ENCODE assay signal across 17 cellular contexts in the genomic region with DNA sequence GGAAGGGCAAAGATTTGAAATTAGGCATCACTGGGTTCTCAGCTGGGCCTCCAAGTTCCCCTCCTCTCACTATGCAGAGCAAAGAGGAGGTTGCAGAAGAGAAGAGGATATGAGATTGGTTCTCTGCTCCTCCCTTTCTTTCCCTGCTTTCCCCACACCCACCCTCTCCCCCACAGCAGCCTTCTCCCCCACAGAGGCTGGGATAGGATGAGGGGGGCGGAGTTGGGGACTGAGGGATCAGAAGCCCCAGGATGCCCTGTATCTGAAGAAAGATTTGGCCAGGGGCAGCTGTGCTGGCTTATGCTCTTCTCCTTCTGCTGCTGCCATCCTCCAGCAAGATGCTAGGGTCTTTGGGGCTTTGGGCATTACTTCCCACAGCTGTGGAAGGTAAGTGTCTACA. TPM values are rescaled to one million over a fixed set of nuclear protein-coding genes. Genes with fewer than 3 reads are reported as not detected.
DNase-seq lines count a peak whose midpoint lies in the region; ATAC-seq, FAIRE-seq and TF ChIP-seq lines count a peak whose summit lies in the region.
"Had no signal": no experiment of that assay in that cellular context is flagged by ENCODE, and none has a peak within 500 bp of the region (broad histone marks: within the 10 kb centered on the region; RNA-seq: fewer than 3 reads in every experiment).

TSS of gene AMHR2 (plus strand) at position 259 of the 400 bp plus-strand sequence. CDS start at position 339, 80 bp downstream.

- H3K4me1 Mint-ChIP-seq in H9, result peaks cover 12 to 26% of the 10 kb centered on the region in 2 experiments

- SMC1A ChIA-PET in GM12878 (lab: Charles Lee; ENCODE audit: uncharacterized antibody, unreplicated experiment), result interaction anchor here (4.8 to 7.7 kb wide), 2 partner anchors 41 to 71 kb away, joined by 41 to 164 read pairs; no protein-coding TSS in a partner anchor

- no peak within 1 kb of the TSS for H2BK120ac ChIP-seq in H9 (ENCODE audit: low read depth, low read length, poor library complexity, severe bottlenecking)

- H3T11ph ChIP-seq in H9 (ENCODE audit: low read length), result no peak within 1 kb of the TSS

- H4K8ac ChIP-seq in H9 (replicated peaks; ENCODE audit: insufficient read length, low read depth, low read length), result no peak within 1 kb of the TSS

- no peak within 1 kb of the TSS for H4K5ac ChIP-seq in H9 (ENCODE audit: insufficient read length, low read depth, low read length)

- H4K20me1 ChIP-seq in H9 (ENCODE audit: control insufficient read depth, insufficient read depth, insufficient read length) (no peaks in the 10 kb centered on the region), GM12878 (ENCODE audit: control insufficient read depth, insufficient read depth) (no peaks in the 10 kb centered on the region)

- H3K4me3 Mint-ChIP-seq in H9, result no peak within 1 kb of the TSS
- H3K4me3 Mint-ChIP-seq: CD8-positive, alpha-beta T cell; IgD-negative memory B cell had no signal

- no peak for FAIRE-seq in GM12878 (lab: Jason Lieb, UNC)
- FAIRE-seq: H54 had no signal

- H3K14ac ChIP-seq in H9 (ENCODE audit: insufficient read depth, low read length), result no peak within 1 kb of the TSS; the same call in 1 of the 2 replicates

- peak within 1 kb of the TSS in 2 of 3 experiments; percentile 68 to 80; a peak in 2 of 7 replicates for H3K27ac Mint-ChIP-seq in H9
- H3K27ac Mint-ChIP-seq: CD8-positive, alpha-beta T cell; IgD-negative memory B cell had no signal

- no peak within 1 kb of the TSS for H3K56ac ChIP-seq in H9 (ENCODE audit: insufficient read length, low read depth, low read length)

- no peaks in the 10 kb centered on the region for H3K36me3 ChIP-seq in GM12878 (ENCODE audit: control insufficient read depth in 2 of 2, insufficient read depth in 2 of 2, low read length in 1 of 2)

- no peaks in the 10 kb centered on the region for H3K9me3 ChIP-seq in H9 (ENCODE audit: control insufficient read depth, low read depth, low read length)
- H3K9me3 ChIP-seq in GM12878 (replicated peaks; ENCODE audit: control insufficient read depth, insufficient read depth, low read length), result no peaks in the 10 kb centered on the region

- H3K4me2 ChIP-seq in H9 (ENCODE audit: insufficient read depth, insufficient read length, low read length) (no peak within 1 kb of the TSS), GM12878 (ENCODE audit: control insufficient read depth, insufficient read depth) (no peak within 1 kb of the TSS)
- H3K4me2 ChIP-seq: PC-9 had no signal

- no peak within 1 kb of the TSS for H2AK5ac ChIP-seq in H9 (ENCODE audit: insufficient read length, low read length)

- no peaks in the 10 kb centered on the region for H3K36me3 Mint-ChIP-seq in H9 (ENCODE audit: insufficient read depth in 1 of 3, low read depth in 3 of 3)
- H3K36me3 Mint-ChIP-seq: CD8-positive, alpha-beta T cell had no signal

- intact Hi-C loops in GM12878 (cut with micrococcal nuclease; ENCODE audit: unreplicated experiment) (loop anchor here (5.0 kb wide), 1 partner anchor 41 kb away; the partner anchor contains the start of gene SP1), posterior vena cava (cut with DNase I) (no loop called here)

- H2AFZ ChIP-seq in H9 (ENCODE audit: low read length), result no peak within 1 kb of the TSS
- H2AFZ ChIP-seq in GM12878 (ENCODE audit: control insufficient read depth, low read depth, low read length), result 0 out of 2 replicates have a peak within 1 kb of the TSS, but pooled peaks have one; percentile 12
- H2AFZ ChIP-seq: PC-9 had no signal

- H3K4ac ChIP-seq in H9 (ENCODE audit: low read depth, low read length), result no peak within 1 kb of the TSS

- in situ Hi-C loops in GM12878 (cut with MboI), result loop anchor here (5.0 kb wide), 1 partner anchor 76 kb away; no protein-coding TSS in a partner anchor

- CTCF ChIA-PET in GM12878 (lab: Yijun Ruan, JAX), result interaction anchor here (1.0 to 10.1 kb wide), 5 partner anchors 58 to 99 kb away, joined by 3 to 225 read pairs (median 37); partner anchors contain the start of genes AAAS and NPFF
- CTCF ChIA-PET in HEK293T (lab: Yijun Ruan, JAX), result interaction anchor here (1.2 kb wide), 1 partner anchor 172 kb away, joined by 3 read pairs; no protein-coding TSS in a partner anchor

- H3K27me3 Mint-ChIP-seq in H9 (ENCODE audit: low read depth), result no peaks in the 10 kb centered on the region; the same call in 1 of the 2 replicates
- H3K27me3 Mint-ChIP-seq: IgD-negative memory B cell had no signal

- no peak within 1 kb of the TSS for H3K18ac ChIP-seq in H9 (ENCODE audit: insufficient read length, low read depth, low read length)

- no TSS peak for BruUV-seq in GM12878 (replicated peaks; lab: Mats Ljungman, UMichigan)

- no peaks in the 10 kb centered on the region for H3K79me1 ChIP-seq in H9 (ENCODE audit: insufficient read depth, low read depth, low read length, poor library complexity, severe bottlenecking)

- ATAC-seq in GM12878 (no peak), HG02610 (IDR thresholded peaks at IDR 0.05; ENCODE audit: unreplicated experiment) (no peak)
- ATAC-seq: CD8-positive, alpha-beta T cell had no signal

- H3K4me3 ChIP-seq in GM12878, result no peak within 1 kb of the TSS
- H3K4me3 ChIP-seq: PC-9 had no signal

- no peak within 1 kb of the TSS for H3K23ac ChIP-seq in H9 (ENCODE audit: insufficient read length, low read depth, low read length)

- H3K9ac ChIP-seq in H9 (ENCODE audit: extremely low read depth, insufficient read length, low read length), result no peak within 1 kb of the TSS
- no peak within 1 kb of the TSS for H3K9ac ChIP-seq in GM12878 (ENCODE audit: control insufficient read depth, insufficient read depth, low read length)

- no peaks in the 10 kb centered on the region for H3K27me3 ChIP-seq in H9 (ENCODE audit: insufficient read depth, low read length)
- no peaks in the 10 kb centered on the region for H3K27me3 ChIP-seq in GM12878 (replicated peaks in 1 of 2; ENCODE audit: control insufficient read depth in 2 of 2, insufficient read depth in 2 of 2, low read length in 1 of 2)

- TF ChIP-seq POLR2A in GM12878 (IDR thresholded peaks at IDR 0.05; ENCODE audit: low read depth, low read length), result no peak

- H4K91ac ChIP-seq in H9 (ENCODE audit: insufficient read length, low read depth, low read length), result no peak within 1 kb of the TSS

- H3K27ac ChIP-seq in H9 (ENCODE audit: insufficient read length, low read depth, low read length), result no peak within 1 kb of the TSS
- no peak within 1 kb of the TSS for H3K27ac ChIP-seq in GM12878 (ENCODE audit: control insufficient read depth, insufficient read depth)
- H3K27ac ChIP-seq: PC-9 had no signal

- WGBS in H9 (ENCODE audit: extremely low coverage, insufficient read length, low lambda C conversion rate), result no CpG with 5 or more reads among the region's 1 CpG
- WGBS in GM12878 (ENCODE audit: insufficient coverage, insufficient replicate concordance, low lambda C conversion rate, missing lambda C conversion rate), result 0% methylated on average over 1 of the region's 1 CpG

- RAD21 ChIA-PET in GM12878 (lab: Charles Lee; ENCODE audit: unreplicated experiment), result interaction anchor here (3.0 kb wide), 1 partner anchor 71 kb away, joined by 28 read pairs; no protein-coding TSS in a partner anchor

- no peaks in the 10 kb centered on the region for H3K23me2 ChIP-seq in H9 (ENCODE audit: insufficient read length, low read depth, low read length, poor library complexity, severe bottlenecking)

- no peak within 1 kb of the TSS for H2BK15ac ChIP-seq in H9 (ENCODE audit: low read depth, low read length)

- no peak for DNase-seq in H9
- DNase-seq in GM12878 (ENCODE audit: low read depth, low spot score), result no peak
- peak; percentile 38 for DNase-seq in left kidney (ENCODE audit: low read depth, low spot score)
- DNase-seq in posterior vena cava (ENCODE audit: low spot score), result peak; percentile 43
- DNase-seq in HEK293T (ENCODE audit: extremely low spot score), result no peak
- no peak for DNase-seq in NK-92 (lab: John Stamatoyannopoulos, UW; ENCODE audit: unreplicated experiment)
- DNase-seq: CD8-positive, alpha-beta T cell; NCI-H146; NCI-H2081 treated with DMSO at 0.1 percent for 48 hours; NCI-H226; NCI-H526; PC-9 had no signal

- H2BK12ac ChIP-seq in H9 (ENCODE audit: insufficient read length, low read depth, low read length), result no peak within 1 kb of the TSS

- H3K4me1 ChIP-seq in H9 (ENCODE audit: insufficient read depth, low read length) (no peaks in the 10 kb centered on the region), GM12878 (ENCODE audit: control insufficient read depth, insufficient read depth, low read length) (peaks cover 4% of the 10 kb centered on the region)

- no peak within 1 kb of the TSS for H2BK5ac ChIP-seq in H9 (ENCODE audit: insufficient read length, low read length)

- TF ChIP-seq RAD21 in GM12878 (IDR thresholded peaks at IDR 0.05; ENCODE audit: insufficient read depth, low read depth, low read length), result no peak

- no peaks in the 10 kb centered on the region for H3K79me2 ChIP-seq in H9 (ENCODE audit: insufficient read depth, low read length)
- H3K79me2 ChIP-seq in GM12878 (ENCODE audit: control insufficient read depth, insufficient read depth, low read length), result no peaks in the 10 kb centered on the region

- no peak within 1 kb of the TSS for H2BK20ac ChIP-seq in H9 (ENCODE audit: low read depth, low read length, poor library complexity, severe bottlenecking)

- no peak for TF ChIP-seq EP300 in GM12878 (IDR thresholded peaks at IDR 0.05; ENCODE audit: borderline replicate concordance in 1 of 2, control insufficient read depth in 1 of 2, low read depth in 2 of 2, low read length in 2 of 2)

- TF ChIP-seq CTCF in H9 (conservative IDR thresholded peaks at IDR 0.05) (no peak), GM12878 (IDR thresholded peaks at IDR 0.05 in 2 of 3, conservative IDR thresholded peaks at IDR 0.05 in 1 of 3; ENCODE audit: control insufficient read depth in 2 of 3, extremely low read depth in 1 of 3, insufficient read depth in 1 of 3, low read depth in 3 of 3, low read length in 3 of 3) (no peak)

- H3K9me3 Mint-ChIP-seq in H9, result no peaks in the 10 kb centered on the region; a peak in 1 of 5 replicates
- H3K9me3 Mint-ChIP-seq: CD8-positive, alpha-beta T cell; IgD-negative memory B cell had no signal

- POLR2A ChIA-PET in GM12878 (lab: Charles Lee), result interaction anchor here (0.5 to 1.3 kb wide), 2 partner anchors 37 to 71 kb away, joined by 3 to 7 read pairs; no protein-coding TSS in a partner anchor
- POLR2A ChIA-PET in HEK293T (lab: Yijun Ruan, JAX), result no interaction called here

RNA-seq across cellular contexts. Expression of gene AMHR2, which starts in this region (rescaled TPM):
- not detected in 2 replicates for total RNA-seq in H9 (2021)
- total RNA-seq in GM12878 (2013; cell fraction: nucleolus; rRNA removed), result not detected in 2 replicates
- total RNA-seq in GM12878 (2014; rRNA removed), result not detected in 2 replicates
- total RNA-seq in GM12878 (2014; rRNA removed; fragmentation: Illumina TruSeq; extraction: Trizol), result not detected in 2 replicates
- total RNA-seq in GM12878 (2021), result 0.13 TPM in 1 of 2 replicates, not detected in the other
- not detected for polyA plus RNA-seq in GM12878 (2011; ENCODE audit: low read depth)
- not detected in 2 replicates for polyA plus RNA-seq in GM12878 (2011; rRNA removed)
- polyA plus RNA-seq in GM12878 (2011; cell fraction: cytosol; rRNA removed), result not detected in 2 replicates
- not detected in 2 replicates for polyA plus RNA-seq in GM12878 (2011; cell fraction: nucleus; rRNA removed)
- not detected in 2 replicates for polyA plus RNA-seq in GM12878 (2012)
- not detected in 2 replicates for polyA plus RNA-seq in GM12878 (2014; fragmentation: Illumina TruSeq; extraction: Trizol)
- under 1 TPM in 1 of 2 experiments, not detected in 1; 0.06 TPM for polyA plus RNA-seq in GM12878 (2014; fragmentation: Nextera tagmentation; extraction: Ambion mirVana)
- not detected in 2 replicates for polyA plus RNA-seq in GM12878 (2014; rRNA removed)
- not detected for polyA plus RNA-seq in GM12878 (2016; fragmentation: Nextera tagmentation; extraction: Ambion mirVana)
- polyA minus RNA-seq in GM12878 (2011; rRNA and poly(A)+ RNA removed), result not detected in 2 replicates
- polyA minus RNA-seq in GM12878 (2011; cell fraction: cytosol; rRNA and poly(A)+ RNA removed), result not detected in 2 replicates
- polyA minus RNA-seq in GM12878 (2011; cell fraction: nucleus; rRNA and poly(A)+ RNA removed), result not detected in 2 replicates
- total RNA-seq in posterior vena cava, result not detected
- total RNA-seq: CD8-positive, alpha-beta T cell; HT-29; PC-9 had no signal
- polyA plus RNA-seq: BJ, IgD-negative memory B cell had no signal

Comparison
In these comparisons a context has a peak if more than half of its experiments do, and no peak if none do; other contexts are left out.
1. Peak in DNase-seq in posterior vena cava; RNA of the gene not detected or under 1 TPM.